2 cellular contexts compared by ENCODE assay signal in the genomic region with DNA sequence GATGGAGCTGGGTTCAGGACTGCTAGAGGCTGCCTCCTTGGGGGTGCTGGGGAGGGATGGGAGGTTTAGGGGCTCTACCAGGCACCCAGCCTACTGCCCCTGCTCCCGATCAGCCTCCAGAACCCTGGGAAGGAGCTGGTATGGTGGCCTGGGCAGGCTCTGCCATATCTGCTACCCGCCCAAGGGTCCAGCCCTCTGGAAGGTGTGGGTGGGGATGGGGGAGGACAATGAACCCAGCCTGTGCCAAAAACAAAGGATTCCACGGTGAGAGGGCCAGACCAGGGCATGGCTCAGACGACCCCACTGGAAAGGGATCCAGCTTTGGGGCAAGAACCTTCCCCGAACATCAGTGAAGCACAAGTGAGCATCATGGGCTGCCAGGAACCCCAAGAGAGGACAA.
TF ChIP-seq lines count a peak whose summit lies in the region.

No MANE protein-coding gene starts in this region.

TF ChIP-seq in A549, 52 proteins besides CTCF, POLR2A, EP300 and RAD21:
- TF ChIP-seq CBX8 (IDR thresholded peaks at IDR 0.05) (no peak), CEBPB (IDR thresholded peaks at IDR 0.05) (no peak), MAZ (IDR thresholded peaks at IDR 0.05; ENCODE audit: borderline replicate concordance, low read depth, low read length) (no peak), EHMT2 (IDR thresholded peaks at IDR 0.05; ENCODE audit: low read depth) (no peak), GATA3 (IDR thresholded peaks at IDR 0.05; ENCODE audit: borderline replicate concordance) (no peak), HDAC2 (IDR thresholded peaks at IDR 0.05) (no peak), CHD4 (IDR thresholded peaks at IDR 0.05; ENCODE audit: borderline replicate concordance) (no peak), MAFK (IDR thresholded peaks at IDR 0.05; ENCODE audit: partially characterized antibody) (no peak), MYC (IDR thresholded peaks at IDR 0.05; ENCODE audit: borderline replicate concordance, low read length) (no peak)

TF ChIP-seq in H1, 55 proteins besides CTCF, POLR2A, EP300 and RAD21:
- TF ChIP-seq, protein P1, sequence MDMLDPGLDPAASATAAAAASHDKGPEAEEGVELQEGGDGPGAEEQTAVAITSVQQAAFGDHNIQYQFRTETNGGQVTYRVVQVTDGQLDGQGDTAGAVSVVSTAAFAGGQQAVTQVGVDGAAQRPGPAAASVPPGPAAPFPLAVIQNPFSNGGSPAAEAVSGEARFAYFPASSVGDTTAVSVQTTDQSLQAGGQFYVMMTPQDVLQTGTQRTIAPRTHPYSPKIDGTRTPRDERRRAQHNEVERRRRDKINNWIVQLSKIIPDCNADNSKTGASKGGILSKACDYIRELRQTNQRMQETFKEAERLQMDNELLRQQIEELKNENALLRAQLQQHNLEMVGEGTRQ (IDR thresholded peaks at IDR 0.05; ENCODE audit: low read length), result no peak
- TF ChIP-seq POU5F1 (IDR thresholded peaks at IDR 0.05; ENCODE audit: low read depth, low read length), result no peak
- no peak for TF ChIP-seq SIX5 (IDR thresholded peaks at IDR 0.05; ENCODE audit: low read depth, low read length)
- TF ChIP-seq, protein P2, sequence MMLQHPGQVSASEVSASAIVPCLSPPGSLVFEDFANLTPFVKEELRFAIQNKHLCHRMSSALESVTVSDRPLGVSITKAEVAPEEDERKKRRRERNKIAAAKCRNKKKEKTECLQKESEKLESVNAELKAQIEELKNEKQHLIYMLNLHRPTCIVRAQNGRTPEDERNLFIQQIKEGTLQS (IDR thresholded peaks at IDR 0.05; ENCODE audit: insufficient read depth, low read depth, low read length), result no peak
- TF ChIP-seq FOSL1 (IDR thresholded peaks at IDR 0.05; ENCODE audit: insufficient read depth, low read depth, low read length), result no peak
- no peak for TF ChIP-seq CREB1 (IDR thresholded peaks at IDR 0.05)
- TF ChIP-seq CHD2 (IDR thresholded peaks at IDR 0.05; ENCODE audit: low read length), result no peak
- TF ChIP-seq EZH2 (IDR thresholded peaks at IDR 0.05; ENCODE audit: low read depth, low read length, severe bottlenecking), result no peak
- no peak for TF ChIP-seq KDM4A (IDR thresholded peaks at IDR 0.05; ENCODE audit: low read depth, low read length, severe bottlenecking)
- TF ChIP-seq, protein P3, sequence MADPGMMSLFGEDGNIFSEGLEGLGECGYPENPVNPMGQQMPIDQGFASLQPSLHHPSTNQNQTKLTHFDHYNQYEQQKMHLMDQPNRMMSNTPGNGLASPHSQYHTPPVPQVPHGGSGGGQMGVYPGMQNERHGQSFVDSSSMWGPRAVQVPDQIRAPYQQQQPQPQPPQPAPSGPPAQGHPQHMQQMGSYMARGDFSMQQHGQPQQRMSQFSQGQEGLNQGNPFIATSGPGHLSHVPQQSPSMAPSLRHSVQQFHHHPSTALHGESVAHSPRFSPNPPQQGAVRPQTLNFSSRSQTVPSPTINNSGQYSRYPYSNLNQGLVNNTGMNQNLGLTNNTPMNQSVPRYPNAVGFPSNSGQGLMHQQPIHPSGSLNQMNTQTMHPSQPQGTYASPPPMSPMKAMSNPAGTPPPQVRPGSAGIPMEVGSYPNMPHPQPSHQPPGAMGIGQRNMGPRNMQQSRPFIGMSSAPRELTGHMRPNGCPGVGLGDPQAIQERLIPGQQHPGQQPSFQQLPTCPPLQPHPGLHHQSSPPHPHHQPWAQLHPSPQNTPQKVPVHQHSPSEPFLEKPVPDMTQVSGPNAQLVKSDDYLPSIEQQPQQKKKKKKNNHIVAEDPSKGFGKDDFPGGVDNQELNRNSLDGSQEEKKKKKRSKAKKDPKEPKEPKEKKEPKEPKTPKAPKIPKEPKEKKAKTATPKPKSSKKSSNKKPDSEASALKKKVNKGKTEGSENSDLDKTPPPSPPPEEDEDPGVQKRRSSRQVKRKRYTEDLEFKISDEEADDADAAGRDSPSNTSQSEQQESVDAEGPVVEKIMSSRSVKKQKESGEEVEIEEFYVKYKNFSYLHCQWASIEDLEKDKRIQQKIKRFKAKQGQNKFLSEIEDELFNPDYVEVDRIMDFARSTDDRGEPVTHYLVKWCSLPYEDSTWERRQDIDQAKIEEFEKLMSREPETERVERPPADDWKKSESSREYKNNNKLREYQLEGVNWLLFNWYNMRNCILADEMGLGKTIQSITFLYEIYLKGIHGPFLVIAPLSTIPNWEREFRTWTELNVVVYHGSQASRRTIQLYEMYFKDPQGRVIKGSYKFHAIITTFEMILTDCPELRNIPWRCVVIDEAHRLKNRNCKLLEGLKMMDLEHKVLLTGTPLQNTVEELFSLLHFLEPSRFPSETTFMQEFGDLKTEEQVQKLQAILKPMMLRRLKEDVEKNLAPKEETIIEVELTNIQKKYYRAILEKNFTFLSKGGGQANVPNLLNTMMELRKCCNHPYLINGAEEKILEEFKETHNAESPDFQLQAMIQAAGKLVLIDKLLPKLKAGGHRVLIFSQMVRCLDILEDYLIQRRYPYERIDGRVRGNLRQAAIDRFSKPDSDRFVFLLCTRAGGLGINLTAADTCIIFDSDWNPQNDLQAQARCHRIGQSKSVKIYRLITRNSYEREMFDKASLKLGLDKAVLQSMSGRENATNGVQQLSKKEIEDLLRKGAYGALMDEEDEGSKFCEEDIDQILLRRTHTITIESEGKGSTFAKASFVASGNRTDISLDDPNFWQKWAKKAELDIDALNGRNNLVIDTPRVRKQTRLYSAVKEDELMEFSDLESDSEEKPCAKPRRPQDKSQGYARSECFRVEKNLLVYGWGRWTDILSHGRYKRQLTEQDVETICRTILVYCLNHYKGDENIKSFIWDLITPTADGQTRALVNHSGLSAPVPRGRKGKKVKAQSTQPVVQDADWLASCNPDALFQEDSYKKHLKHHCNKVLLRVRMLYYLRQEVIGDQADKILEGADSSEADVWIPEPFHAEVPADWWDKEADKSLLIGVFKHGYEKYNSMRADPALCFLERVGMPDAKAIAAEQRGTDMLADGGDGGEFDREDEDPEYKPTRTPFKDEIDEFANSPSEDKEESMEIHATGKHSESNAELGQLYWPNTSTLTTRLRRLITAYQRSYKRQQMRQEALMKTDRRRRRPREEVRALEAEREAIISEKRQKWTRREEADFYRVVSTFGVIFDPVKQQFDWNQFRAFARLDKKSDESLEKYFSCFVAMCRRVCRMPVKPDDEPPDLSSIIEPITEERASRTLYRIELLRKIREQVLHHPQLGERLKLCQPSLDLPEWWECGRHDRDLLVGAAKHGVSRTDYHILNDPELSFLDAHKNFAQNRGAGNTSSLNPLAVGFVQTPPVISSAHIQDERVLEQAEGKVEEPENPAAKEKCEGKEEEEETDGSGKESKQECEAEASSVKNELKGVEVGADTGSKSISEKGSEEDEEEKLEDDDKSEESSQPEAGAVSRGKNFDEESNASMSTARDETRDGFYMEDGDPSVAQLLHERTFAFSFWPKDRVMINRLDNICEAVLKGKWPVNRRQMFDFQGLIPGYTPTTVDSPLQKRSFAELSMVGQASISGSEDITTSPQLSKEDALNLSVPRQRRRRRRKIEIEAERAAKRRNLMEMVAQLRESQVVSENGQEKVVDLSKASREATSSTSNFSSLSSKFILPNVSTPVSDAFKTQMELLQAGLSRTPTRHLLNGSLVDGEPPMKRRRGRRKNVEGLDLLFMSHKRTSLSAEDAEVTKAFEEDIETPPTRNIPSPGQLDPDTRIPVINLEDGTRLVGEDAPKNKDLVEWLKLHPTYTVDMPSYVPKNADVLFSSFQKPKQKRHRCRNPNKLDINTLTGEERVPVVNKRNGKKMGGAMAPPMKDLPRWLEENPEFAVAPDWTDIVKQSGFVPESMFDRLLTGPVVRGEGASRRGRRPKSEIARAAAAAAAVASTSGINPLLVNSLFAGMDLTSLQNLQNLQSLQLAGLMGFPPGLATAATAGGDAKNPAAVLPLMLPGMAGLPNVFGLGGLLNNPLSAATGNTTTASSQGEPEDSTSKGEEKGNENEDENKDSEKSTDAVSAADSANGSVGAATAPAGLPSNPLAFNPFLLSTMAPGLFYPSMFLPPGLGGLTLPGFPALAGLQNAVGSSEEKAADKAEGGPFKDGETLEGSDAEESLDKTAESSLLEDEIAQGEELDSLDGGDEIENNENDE (IDR thresholded peaks at IDR 0.05; ENCODE audit: insufficient replicate concordance, low read length), result no peak
- no peak for TF ChIP-seq TAF7 (optimal IDR thresholded peaks at IDR 0.05; ENCODE audit: borderline replicate concordance, low read depth, low read length)
- no peak for TF ChIP-seq MAFK (IDR thresholded peaks at IDR 0.05; ENCODE audit: low read depth, low read length)
- no peak for TF ChIP-seq SP4 (IDR thresholded peaks at IDR 0.05; ENCODE audit: low read length)
- no peak for TF ChIP-seq GABPA (IDR thresholded peaks at IDR 0.05; ENCODE audit: borderline replicate concordance, insufficient read depth, low read length)
- TF ChIP-seq TEAD4 (IDR thresholded peaks at IDR 0.05; ENCODE audit: low read depth, low read length), result no peak
- TF ChIP-seq, protein P4, sequence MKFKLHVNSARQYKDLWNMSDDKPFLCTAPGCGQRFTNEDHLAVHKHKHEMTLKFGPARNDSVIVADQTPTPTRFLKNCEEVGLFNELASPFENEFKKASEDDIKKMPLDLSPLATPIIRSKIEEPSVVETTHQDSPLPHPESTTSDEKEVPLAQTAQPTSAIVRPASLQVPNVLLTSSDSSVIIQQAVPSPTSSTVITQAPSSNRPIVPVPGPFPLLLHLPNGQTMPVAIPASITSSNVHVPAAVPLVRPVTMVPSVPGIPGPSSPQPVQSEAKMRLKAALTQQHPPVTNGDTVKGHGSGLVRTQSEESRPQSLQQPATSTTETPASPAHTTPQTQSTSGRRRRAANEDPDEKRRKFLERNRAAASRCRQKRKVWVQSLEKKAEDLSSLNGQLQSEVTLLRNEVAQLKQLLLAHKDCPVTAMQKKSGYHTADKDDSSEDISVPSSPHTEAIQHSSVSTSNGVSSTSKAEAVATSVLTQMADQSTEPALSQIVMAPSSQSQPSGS (IDR thresholded peaks at IDR 0.05; ENCODE audit: low read length), result no peak
- TF ChIP-seq TCF12 (IDR thresholded peaks at IDR 0.05; ENCODE audit: low read depth, low read length), result no peak
- no peak for TF ChIP-seq GTF2F1 (IDR thresholded peaks at IDR 0.05; ENCODE audit: borderline replicate concordance, low read depth, low read length)
- no peak for TF ChIP-seq TAF1 (IDR thresholded peaks at IDR 0.05; ENCODE audit: low read depth, low read length)
